In genomic region chr12:54030442-54030801, GRCh38 we compare ENCODE assay signal across 1 cellular context.
A peak's percentile ranks its signal among the peaks of the same experiment; 100 is the strongest.
TF ChIP-seq lines count a peak whose summit lies in the region.

No MANE protein-coding gene starts in this region.

TF ChIP-seq in endothelial cell of umbilical vein, 7 proteins besides CTCF, POLR2A, EP300 and RAD21:
- no peak for TF ChIP-seq MAX (IDR thresholded peaks at IDR 0.05; ENCODE audit: insufficient read depth, insufficient read length)
- TF ChIP-seq EZH2 (IDR thresholded peaks at IDR 0.05; ENCODE audit: borderline replicate concordance, low read depth, low read length, severe bottlenecking), result peak; percentile 24
- TF ChIP-seq JUN (IDR thresholded peaks at IDR 0.05; ENCODE audit: borderline replicate concordance, insufficient read depth, insufficient read length, low read depth), result no peak
